21 cellular contexts compared by ENCODE assay signal in the genomic region with DNA sequence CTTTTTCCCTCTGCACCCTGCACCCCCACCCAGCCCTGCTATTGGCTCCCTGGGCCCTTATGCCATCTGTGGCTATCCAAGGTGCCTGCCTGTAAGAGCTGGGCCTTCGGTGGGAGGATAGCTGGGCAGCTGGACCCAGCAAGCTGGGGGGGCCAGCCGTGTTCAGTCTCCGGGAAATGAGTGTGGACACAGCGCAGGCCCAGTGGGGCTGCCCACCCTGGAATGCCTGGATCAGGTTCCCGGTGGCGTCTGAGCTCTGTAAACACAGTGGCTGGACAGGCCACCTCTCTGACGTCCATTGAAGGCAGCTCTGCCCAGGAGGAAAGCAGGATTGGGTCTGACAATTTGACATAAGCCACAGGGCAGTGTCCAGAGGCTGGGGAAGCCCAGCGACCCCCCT.
DNase-seq lines count a peak whose midpoint lies in the region; ATAC-seq, FAIRE-seq and TF ChIP-seq lines count a peak whose summit lies in the region.
"Had no signal": no experiment of that assay in that cellular context is flagged by ENCODE, and none has a peak within 500 bp of the region (broad histone marks: within the 10 kb centered on the region; RNA-seq: fewer than 3 reads in every experiment).

No MANE protein-coding gene starts in this region.

- no peak overlapping the region for H3K27ac Mint-ChIP-seq in WTC11
- H3K27ac Mint-ChIP-seq: CD8-positive, alpha-beta T cell had no signal

- H2AK5ac ChIP-seq in neuronal stem cell (ENCODE audit: low read depth, low read length) = peak overlapping the region; percentile 34

- H4K8ac ChIP-seq in neuronal stem cell (ENCODE audit: low read depth, low read length) = no peak overlapping the region

- H3K4me1 ChIP-seq in neuronal stem cell (ENCODE audit: control insufficient read depth in 2 of 2, insufficient read depth in 1 of 2, low read depth in 1 of 2, low read length in 2 of 2) (peaks cover 0 to 4% of the 10 kb centered on the region in 2 donors), sigmoid colon (no peaks in the 10 kb centered on the region)

- H3K27me3 ChIP-seq in neuronal stem cell (ENCODE audit: control insufficient read depth in 3 of 3, insufficient read depth in 3 of 3, low read depth in 1 of 3, low read length in 3 of 3) (peaks cover 0 to 22% (median 0%) of the 10 kb centered on the region in 3 experiments), sigmoid colon (peaks cover 0 to 26% (median 0%) of the 10 kb centered on the region in 3 donors)

- no peak for TF ChIP-seq EP300 in sigmoid colon (IDR thresholded peaks at IDR 0.05)

- peaks cover 52% of the 10 kb centered on the region for H3K27me3 Mint-ChIP-seq in WTC11 (ENCODE audit: low read depth)

- no peak overlapping the region for H3K23ac ChIP-seq in neuronal stem cell (ENCODE audit: low read depth, low read length, poor library complexity)

- no peak for ATAC-seq in WTC11
- no peak for ATAC-seq in HG02642 (IDR thresholded peaks at IDR 0.05; ENCODE audit: poor library complexity, unreplicated experiment)
- ATAC-seq: A549; CD8-positive, alpha-beta T cell; GM12878 had no signal

- no peak overlapping the region for H3K4ac ChIP-seq in neuronal stem cell (ENCODE audit: low read length)

- peak overlapping the region; percentile 39 for H3K18ac ChIP-seq in neuronal stem cell (ENCODE audit: low read length)

- H2AFZ ChIP-seq in neuronal stem cell (ENCODE audit: low read length) = no peak overlapping the region

- H3K4me3 ChIP-seq in neuronal stem cell (ENCODE audit: low read length in 2 of 2) (no peak overlapping the region), sigmoid colon (no peak overlapping the region)
- H3K4me3 ChIP-seq: A549, GM12878 had no signal

- H4K91ac ChIP-seq in neuronal stem cell (ENCODE audit: low read depth, low read length, poor library complexity) = no peak overlapping the region

- WGBS in neuronal stem cell (ENCODE audit: extremely low coverage in 2 of 2, insufficient read length in 2 of 2, insufficient replicate concordance in 1 of 2), 2 donors = no CpG with 5 or more reads among the region's 8 CpGs
- 86 to 92% methylated on average over 8 of the region's 8 CpGs for WGBS in sigmoid colon, 2 donors

- no peaks in the 10 kb centered on the region for H3K36me3 ChIP-seq in neuronal stem cell (replicated peaks in 1 of 2; ENCODE audit: control insufficient read depth in 2 of 2, insufficient read depth in 2 of 2, low read length in 2 of 2)
- H3K36me3 ChIP-seq in sigmoid colon = no peaks in the 10 kb centered on the region

- H3K4me3 Mint-ChIP-seq in WTC11 = no peak overlapping the region
- H3K4me3 Mint-ChIP-seq: CD8-positive, alpha-beta T cell had no signal

- intact Hi-C loops in sigmoid colon (cut with DNase I) = no loop called here

- H3K9me3 Mint-ChIP-seq in WTC11 = no peaks in the 10 kb centered on the region
- H3K9me3 Mint-ChIP-seq: CD8-positive, alpha-beta T cell had no signal

- peaks cover 65% of the 10 kb centered on the region for H3K4me1 Mint-ChIP-seq in WTC11

- no peak overlapping the region for H2BK120ac ChIP-seq in neuronal stem cell (ENCODE audit: low read depth, low read length)

- H3K27ac ChIP-seq in neuronal stem cell (replicated peaks; ENCODE audit: low read length) = no peak overlapping the region
- H3K27ac ChIP-seq in sigmoid colon = no peak overlapping the region
- H3K27ac ChIP-seq: 22Rv1, A549, HL-60 had no signal

- no peak for FAIRE-seq in frontal cortex (lab: Jason Lieb, UNC)
- FAIRE-seq: A549, GM12878, GM19239, H54 had no signal

- TF ChIP-seq POLR2A in sigmoid colon (IDR thresholded peaks at IDR 0.05) = no peak

- no peak overlapping the region for H2BK5ac ChIP-seq in neuronal stem cell (ENCODE audit: low read length)

- H3K9me3 ChIP-seq in neuronal stem cell (replicated peaks in 1 of 2; ENCODE audit: control insufficient read depth in 2 of 2, insufficient read depth in 1 of 2, low read depth in 1 of 2, low read length in 2 of 2) (no peaks in the 10 kb centered on the region), sigmoid colon (no peaks in the 10 kb centered on the region)
- H3K9me3 ChIP-seq: A549 had no signal

- no peaks in the 10 kb centered on the region for H3K36me3 Mint-ChIP-seq in WTC11
- H3K36me3 Mint-ChIP-seq: CD8-positive, alpha-beta T cell had no signal

- no peak overlapping the region for H3K4me2 ChIP-seq in neuronal stem cell (ENCODE audit: insufficient read depth, low read length, poor library complexity, severe bottlenecking)
- H3K4me2 ChIP-seq: A549 had no signal

- H2BK15ac ChIP-seq in neuronal stem cell (ENCODE audit: low read length) = peak overlapping the region; percentile 12

- H2BK12ac ChIP-seq in neuronal stem cell (ENCODE audit: low read length) = no peak overlapping the region

- TF ChIP-seq CTCF in WTC11 (IDR thresholded peaks at IDR 0.05) = no peak
- no peak for TF ChIP-seq CTCF in sigmoid colon (IDR thresholded peaks at IDR 0.05)

- H3K14ac ChIP-seq in neuronal stem cell (ENCODE audit: low read length) = no peak overlapping the region

- H3K79me1 ChIP-seq in neuronal stem cell (ENCODE audit: low read depth, low read length) = no peaks in the 10 kb centered on the region

- POLR2A ChIA-PET in WTC11 (lab: Charles Lee) = no interaction called here

- DNase-seq in NCI-H1092 treated with DMSO at 0.1 percent for 48 hours (lab: John Stamatoyannopoulos, UW) (peak; percentile 22), NCI-H1092 (lab: John Stamatoyannopoulos, UW) (no peak), WTC11 (ENCODE audit: low spot score) (no peak), neuronal stem cell (ENCODE audit: low spot score) (no peak), frontal cortex (ENCODE audit: low spot score in 2 of 2) (no peak), sigmoid colon (no peak)
- DNase-seq: AML-193; Calu3; CD8-positive, alpha-beta T cell; DMS53; DND-41; EL; HCEC 1CT; IMR-90 had no signal

- CTCF ChIA-PET in WTC11 (lab: Charles Lee) = interaction anchor here (0.8 to 2.1 kb wide), 5 partner anchors 15 to 160 kb away, joined by 3 to 7 read pairs (median 4); no protein-coding TSS in a partner anchor

- H3K9ac ChIP-seq in neuronal stem cell (ENCODE audit: low read depth, low read length, poor library complexity) = no peak overlapping the region

TF ChIP-seq in WTC11, 78 proteins besides CTCF, POLR2A, EP300 and RAD21:
- TF ChIP-seq, protein P1, sequence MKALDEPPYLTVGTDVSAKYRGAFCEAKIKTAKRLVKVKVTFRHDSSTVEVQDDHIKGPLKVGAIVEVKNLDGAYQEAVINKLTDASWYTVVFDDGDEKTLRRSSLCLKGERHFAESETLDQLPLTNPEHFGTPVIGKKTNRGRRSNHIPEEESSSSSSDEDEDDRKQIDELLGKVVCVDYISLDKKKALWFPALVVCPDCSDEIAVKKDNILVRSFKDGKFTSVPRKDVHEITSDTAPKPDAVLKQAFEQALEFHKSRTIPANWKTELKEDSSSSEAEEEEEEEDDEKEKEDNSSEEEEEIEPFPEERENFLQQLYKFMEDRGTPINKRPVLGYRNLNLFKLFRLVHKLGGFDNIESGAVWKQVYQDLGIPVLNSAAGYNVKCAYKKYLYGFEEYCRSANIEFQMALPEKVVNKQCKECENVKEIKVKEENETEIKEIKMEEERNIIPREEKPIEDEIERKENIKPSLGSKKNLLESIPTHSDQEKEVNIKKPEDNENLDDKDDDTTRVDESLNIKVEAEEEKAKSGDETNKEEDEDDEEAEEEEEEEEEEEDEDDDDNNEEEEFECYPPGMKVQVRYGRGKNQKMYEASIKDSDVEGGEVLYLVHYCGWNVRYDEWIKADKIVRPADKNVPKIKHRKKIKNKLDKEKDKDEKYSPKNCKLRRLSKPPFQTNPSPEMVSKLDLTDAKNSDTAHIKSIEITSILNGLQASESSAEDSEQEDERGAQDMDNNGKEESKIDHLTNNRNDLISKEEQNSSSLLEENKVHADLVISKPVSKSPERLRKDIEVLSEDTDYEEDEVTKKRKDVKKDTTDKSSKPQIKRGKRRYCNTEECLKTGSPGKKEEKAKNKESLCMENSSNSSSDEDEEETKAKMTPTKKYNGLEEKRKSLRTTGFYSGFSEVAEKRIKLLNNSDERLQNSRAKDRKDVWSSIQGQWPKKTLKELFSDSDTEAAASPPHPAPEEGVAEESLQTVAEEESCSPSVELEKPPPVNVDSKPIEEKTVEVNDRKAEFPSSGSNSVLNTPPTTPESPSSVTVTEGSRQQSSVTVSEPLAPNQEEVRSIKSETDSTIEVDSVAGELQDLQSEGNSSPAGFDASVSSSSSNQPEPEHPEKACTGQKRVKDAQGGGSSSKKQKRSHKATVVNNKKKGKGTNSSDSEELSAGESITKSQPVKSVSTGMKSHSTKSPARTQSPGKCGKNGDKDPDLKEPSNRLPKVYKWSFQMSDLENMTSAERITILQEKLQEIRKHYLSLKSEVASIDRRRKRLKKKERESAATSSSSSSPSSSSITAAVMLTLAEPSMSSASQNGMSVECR (CRISPR knock-in tag; IDR thresholded peaks at IDR 0.05; ENCODE audit: borderline replicate concordance) = 0 out of 2 replicates have a peak, but pooled peaks have one; percentile 28
- no peak for TF ChIP-seq SMAD3 (CRISPR knock-in tag; IDR thresholded peaks at IDR 0.05; ENCODE audit: borderline replicate concordance)
